In genomic region chr6:20238688-20239587, GRCh38 we compare ENCODE assay signal across 25 cellular contexts. TPM values are rescaled to one million over a fixed set of nuclear protein-coding genes. Genes with fewer than 3 reads are reported as not detected.
A peak's percentile ranks its signal among the peaks of the same experiment; 100 is the strongest.
DNase-seq lines count a peak whose midpoint lies in the region; ATAC-seq and TF ChIP-seq lines count a peak whose summit lies in the region.
"Had no signal": no experiment of that assay in that cellular context is flagged by ENCODE, and none has a peak within 500 bp of the region (broad histone marks: within the 10 kb centered on the region; RNA-seq: fewer than 3 reads in every experiment).

No MANE protein-coding gene starts in this region.

- peaks cover 16% of the 10 kb centered on the region for H3K4me1 Mint-ChIP-seq in endodermal cell
- H3K4me1 Mint-ChIP-seq: activated naive CD8-positive, alpha-beta T cell treated with anti-CD3 and anti-CD28 coated beads for 36 hours had no signal

- no peaks in the 10 kb centered on the region for H3K4me1 ChIP-seq in endodermal cell (ENCODE audit: control insufficient read depth, insufficient read depth, low read length)
- no peaks in the 10 kb centered on the region for H3K4me1 ChIP-seq in lower lobe of right lung
- H3K4me1 ChIP-seq in stomach = peaks cover 0 to 6% (median 0%) of the 10 kb centered on the region in 4 donors
- H3K4me1 ChIP-seq: esophagus muscularis mucosa had no signal

- WGBS in endodermal cell (ENCODE audit: insufficient coverage in 1 of 2, insufficient read length in 1 of 2), 2 experiments = 95% methylated on average over 28 to 47 of the region's 47 CpGs
- 91 to 98% (median 95%) methylated on average over 29 to 47 of the region's 47 CpGs for WGBS in stomach, 5 donors

- peak; percentile 7 for DNase-seq in NCI-H1694 treated with DMSO at 0.1 percent for 48 hours (lab: John Stamatoyannopoulos, UW)
- DNase-seq in NCI-H1694 (lab: John Stamatoyannopoulos, UW) = no peak
- DNase-seq in NCI-H187 treated with DMSO at 0.1 percent for 48 hours (lab: John Stamatoyannopoulos, UW) = peak; percentile 7
- DNase-seq in endodermal cell = peak; percentile 55
- DNase-seq in retina = peak; percentile 6
- DNase-seq in lower lobe of right lung = no peak
- DNase-seq in caudate nucleus (lab: John Stamatoyannopoulos, UW) = no peak
- no peak for DNase-seq in stomach
- DNase-seq: activated CD4-positive, alpha-beta T cell treated with anti-CD3 and anti-CD28 coated beads for 36 hours; activated CD8-positive, alpha-beta memory T cell treated with anti-CD3 and anti-CD28 coated beads for 24 hours; activated effector memory CD4-positive, alpha-beta T cell treated with anti-CD3 and anti-CD28 coated beads, Interleukin-2, amount 50 U/mL, for 16 hours; activated naive CD8-positive, alpha-beta T cell treated with anti-CD3 and anti-CD28 coated beads for 36 hours; activated T-cell treated with anti-CD3 and anti-CD28 coated beads, Interleukin-2, amount 50 U/mL, for 1 hour; aorta; foreskin keratinocyte; IMR-90; left colon; NCI-H1092; NCI-H1930; stimulated activated CD4-positive, alpha-beta T cell treated with anti-CD3 and anti-CD28 coated beads, Interleukin-1b, Interleukin-23, amount 100 ng/mL, for 48 hours; T-helper 2 cell had no signal

- no peaks in the 10 kb centered on the region for H3K36me3 ChIP-seq in endodermal cell (ENCODE audit: control insufficient read depth, insufficient read depth, low read length)
- H3K36me3 ChIP-seq in lower lobe of right lung = no peaks in the 10 kb centered on the region
- no peaks in the 10 kb centered on the region for H3K36me3 ChIP-seq in stomach
- H3K36me3 ChIP-seq: esophagus muscularis mucosa had no signal

- no peak for TF ChIP-seq CTCF in endodermal cell (conservative IDR thresholded peaks at IDR 0.05)
- TF ChIP-seq CTCF in lower lobe of right lung (IDR thresholded peaks at IDR 0.05) = no peak
- TF ChIP-seq CTCF in stomach (IDR thresholded peaks at IDR 0.05) = no peak

- intact Hi-C loops in lower lobe of right lung (cut with DNase I) (no loop called here), stomach (cut with DNase I; ENCODE audit: low total_unique reads) (no loop called here)

- H3K9me3 ChIP-seq in endodermal cell (ENCODE audit: control insufficient read depth, low read length) = peaks cover 11% of the 10 kb centered on the region
- no peaks in the 10 kb centered on the region for H3K9me3 ChIP-seq in lower lobe of right lung
- H3K9me3 ChIP-seq in stomach = no peaks in the 10 kb centered on the region
- H3K9me3 ChIP-seq: esophagus muscularis mucosa had no signal

- ATAC-seq in lower lobe of right lung = no peak
- ATAC-seq: activated CD4-positive, alpha-beta T cell treated with anti-CD3 and anti-CD28 coated beads for 36 hours; foreskin keratinocyte had no signal

- TF ChIP-seq EP300 in stomach (IDR thresholded peaks at IDR 0.05) = no peak

- H3K4me3 ChIP-seq in endodermal cell (ENCODE audit: low read length) (no peak overlapping the region), lower lobe of right lung (no peak overlapping the region), stomach (no peak overlapping the region)
- H3K4me3 ChIP-seq: esophagus muscularis mucosa, skin epidermis had no signal

- H3K4me3 Mint-ChIP-seq in endodermal cell = peak overlapping the region; percentile 48
- H3K4me3 Mint-ChIP-seq: activated CD4-positive, alpha-beta T cell treated with anti-CD3 and anti-CD28 coated beads for 36 hours; activated naive CD8-positive, alpha-beta T cell treated with anti-CD3 and anti-CD28 coated beads for 36 hours had no signal

- H3K9ac ChIP-seq in endodermal cell (ENCODE audit: extremely low read depth, low read length, poor library complexity, severe bottlenecking) = no peak overlapping the region

- H3K27ac ChIP-seq in endodermal cell (ENCODE audit: low read depth, low read length) (no peak overlapping the region), lower lobe of right lung (no peak overlapping the region), caudate nucleus (ENCODE audit: low read depth, low read length) (no peak overlapping the region), stomach (no peak overlapping the region)
- H3K27ac ChIP-seq: 22Rv1, C4-2B, esophagus muscularis mucosa, foreskin keratinocyte, skin epidermis had no signal

- H3K9me3 Mint-ChIP-seq in endodermal cell = peaks cover 9% of the 10 kb centered on the region
- H3K9me3 Mint-ChIP-seq: activated naive CD8-positive, alpha-beta T cell treated with anti-CD3 and anti-CD28 coated beads for 36 hours had no signal

- H3K27me3 ChIP-seq in endodermal cell (ENCODE audit: control insufficient read depth, insufficient read depth, low read length, poor library complexity, severe bottlenecking) (no peaks in the 10 kb centered on the region), lower lobe of right lung (ENCODE audit: low read depth) (no peaks in the 10 kb centered on the region), stomach (no peaks in the 10 kb centered on the region)
- H3K27me3 ChIP-seq: esophagus muscularis mucosa, foreskin keratinocyte had no signal

- H3K36me3 Mint-ChIP-seq in endodermal cell (ENCODE audit: low read depth) = no peaks in the 10 kb centered on the region
- H3K36me3 Mint-ChIP-seq: activated naive CD8-positive, alpha-beta T cell treated with anti-CD3 and anti-CD28 coated beads for 36 hours had no signal

- TF ChIP-seq POLR2A in stomach (IDR thresholded peaks at IDR 0.05) = no peak

- H3K27ac Mint-ChIP-seq in endodermal cell = no peak overlapping the region
- H3K27ac Mint-ChIP-seq: activated CD4-positive, alpha-beta T cell treated with anti-CD3 and anti-CD28 coated beads for 36 hours; activated naive CD8-positive, alpha-beta T cell treated with anti-CD3 and anti-CD28 coated beads for 36 hours had no signal

- peaks cover 4% of the 10 kb centered on the region for H3K27me3 Mint-ChIP-seq in endodermal cell (ENCODE audit: insufficient read depth)
- H3K27me3 Mint-ChIP-seq: activated CD4-positive, alpha-beta T cell treated with anti-CD3 and anti-CD28 coated beads for 36 hours; activated naive CD8-positive, alpha-beta T cell treated with anti-CD3 and anti-CD28 coated beads for 36 hours had no signal

RNA-seq across cellular contexts. Expression of gene MBOAT1, which starts 26.7 kb away (rescaled TPM):
- total RNA-seq in endodermal cell (1 to 10 TPM; 7.7 to 9.4 TPM), lower lobe of right lung (13.1 TPM), stomach (10 to 100 TPM; 11.1 to 47.2 (median 19.2) TPM)
- 2.5 TPM for polyA plus RNA-seq in endodermal cell (2013, experiment 1 of 2)
- 3.6 TPM for polyA plus RNA-seq in endodermal cell (2013, experiment 2 of 2)
- 1 to 10 TPM; 2.4 to 5.5 (median 2.9) TPM for polyA plus RNA-seq in stomach

Comparison
In these comparisons a context has a peak if more than half of its experiments do, and no peak if none do; other contexts are left out.
1. DNase-seq: peak in NCI-H1694 treated with DMSO at 0.1 percent for 48 hours (single experiment), NCI-H187 treated with DMSO at 0.1 percent for 48 hours (single experiment), endodermal cell (single experiment) and retina (single experiment); none in NCI-H1694 (single experiment), lower lobe of right lung (single experiment), caudate nucleus (0 of 61) and stomach (single experiment).